ENCODE assay signal across 28 cellular contexts in genomic region chrX:123282241-123282640, GRCh38.
"Had no signal": no experiment of that assay in that cellular context is flagged by ENCODE, and none has a peak within 500 bp of the region (broad histone marks: within the 10 kb centered on the region; RNA-seq: fewer than 3 reads in every experiment).

No MANE protein-coding gene starts in this region.

- H3K36me3 ChIP-seq: ascending aorta, brain microvascular endothelial cell, breast epithelium had no signal

- H3K4me3 ChIP-seq: ascending aorta, body of pancreas, breast epithelium had no signal

- H3K9me3 ChIP-seq: ascending aorta, body of pancreas, breast epithelium had no signal

- ATAC-seq: activated CD8-positive, alpha-beta memory T cell treated with anti-CD3 and anti-CD28 coated beads, Interleukin-2, amount 10 ng/mL, durations not matched to agents 7 days and 5 days; activated CD8-positive, alpha-beta T cell treated with anti-CD3 and anti-CD28 coated beads, Interleukin-2, amount 10 ng/mL, durations not matched to agents 7 days and 5 days; activated naive CD8-positive, alpha-beta T cell treated with anti-CD3 and anti-CD28 coated beads, Interleukin-2, amount 50 U/mL, for 24 hours; body of pancreas had no signal

- H3K4me1 ChIP-seq: ascending aorta, body of pancreas, breast epithelium had no signal

- DNase-seq: activated B cell treated with CpG ODN at 0.5 μM for 24 hours; activated CD4-positive, alpha-beta memory T cell treated with anti-CD3 and anti-CD28 coated beads, Interleukin-2, amount 10 ng/mL, durations not matched to agents 7 days and 5 days; activated CD4-positive, alpha-beta T cell treated with anti-CD3 and anti-CD28 coated beads for 4 hours; activated CD4-positive, alpha-beta T cell treated with anti-CD3 and anti-CD28 coated beads, Interleukin-2, amount 10 ng/mL, durations not matched to agents 7 days and 5 days; activated CD4-positive, alpha-beta T cell treated with anti-CD3 and anti-CD28 coated beads, Interleukin-2, amount 50 U/mL, for 48 hours; activated CD4-positive, CD25-positive, alpha-beta regulatory T cell treated with anti-CD3 and anti-CD28 coated beads, Interleukin-2, amount 50 U/mL, for 72 hours; activated CD8-positive, alpha-beta memory T cell treated with anti-CD3 and anti-CD28 coated beads for 24 hours; activated CD8-positive, alpha-beta memory T cell treated with anti-CD3 and anti-CD28 coated beads, Interleukin-2, amount 10 ng/mL, durations not matched to agents 7 days and 5 days; activated CD8-positive, alpha-beta memory T cell treated with anti-CD3 and anti-CD28 coated beads, Interleukin-2, amount 50 U/mL, for 48 hours; activated CD8-positive, alpha-beta T cell treated with anti-CD3 and anti-CD28 coated beads, Interleukin-2, amount 10 ng/mL, durations not matched to agents 7 days and 5 days; activated effector memory CD4-positive, alpha-beta T cell treated with Interleukin-2 at 50 U/mL for 16 hours; activated gamma-delta T cell; activated naive CD4-positive, alpha-beta T cell treated with anti-CD3 and anti-CD28 coated beads, Interleukin-2, amount 10 ng/mL, durations not matched to agents 7 days and 5 days; activated naive CD4-positive, alpha-beta T cell treated with Interleukin-2 at 50 U/mL for 16 hours; activated naive CD8-positive, alpha-beta T cell treated with anti-CD3 and anti-CD28 coated beads, Interleukin-2, amount 10 ng/mL, durations not matched to agents 7 days and 5 days; activated naive CD8-positive, alpha-beta T cell treated with anti-CD3 and anti-CD28 coated beads, Interleukin-2, amount 50 U/mL, for 24 hours; activated T-cell treated with anti-CD3 and anti-CD28 coated beads, Interleukin-2, amount 50 U/mL, for 24 hours; activated T-cell treated with anti-CD3 and anti-CD28 coated beads, Interleukin-2, amount 50 U/mL, for 48 hours; amygdala; anterior cingulate cortex; body of pancreas; brain microvascular endothelial cell; central memory CD4-positive, alpha-beta T cell; T-helper 1 cell; T-helper 2 cell; T-helper 9 cell had no signal
